1 cellular context compared by ENCODE assay signal in genomic region chr13:19863323-19864017, GRCh38.
TF ChIP-seq lines count a peak whose summit lies in the region.

Gene ZMYM5, minus strand, starts transcription at chr13:19863649. Its CDS starts 11,469 bp downstream, at chr13:19852180.

TF ChIP-seq in HepG2, 621 proteins besides CTCF, POLR2A, EP300 and RAD21 (continued from another document):
- TF ChIP-seq BCL3 (CRISPR knock-in tag; IDR thresholded peaks at IDR 0.05) (no peak), CREBL2 (CRISPR knock-in tag; IDR thresholded peaks at IDR 0.05; ENCODE audit: borderline replicate concordance) (no peak), CEBPB (IDR thresholded peaks at IDR 0.05; ENCODE audit: borderline replicate concordance, low read depth, low read length) (no peak), PHF21A (CRISPR knock-in tag; IDR thresholded peaks at IDR 0.05) (peak; percentile 46; the same call in 1 of the 2 replicates), ZNF652 (CRISPR knock-in tag; IDR thresholded peaks at IDR 0.05; ENCODE audit: borderline replicate concordance, low read depth) (no peak), ZFP36L1 (CRISPR knock-in tag; IDR thresholded peaks at IDR 0.05) (no peak), ZNF737 (CRISPR knock-in tag; IDR thresholded peaks at IDR 0.05; ENCODE audit: borderline replicate concordance) (no peak), AKNA (CRISPR knock-in tag; IDR thresholded peaks at IDR 0.05; ENCODE audit: borderline replicate concordance) (no peak), FIP1L1 (IDR thresholded peaks at IDR 0.05; ENCODE audit: borderline replicate concordance, insufficient read depth, low read depth, low read length) (no peak), ZIK1 (CRISPR knock-in tag; IDR thresholded peaks at IDR 0.05; ENCODE audit: borderline replicate concordance, low read depth) (peak; percentile 59; the same call in 1 of the 2 replicates), SKI (IDR thresholded peaks at IDR 0.05; ENCODE audit: partially characterized antibody) (peak; percentile 35), ZNF20 (CRISPR knock-in tag; IDR thresholded peaks at IDR 0.05) (no peak), RNF2 (conservative IDR thresholded peaks at IDR 0.05; ENCODE audit: low read depth) (peak; percentile 85), ZSCAN21 (CRISPR knock-in tag; IDR thresholded peaks at IDR 0.05; ENCODE audit: borderline replicate concordance) (peak; percentile 37; the same call in 1 of the 2 replicates), ZNF263 (CRISPR knock-in tag; IDR thresholded peaks at IDR 0.05) (no peak), SAFB2 (CRISPR knock-in tag; IDR thresholded peaks at IDR 0.05; ENCODE audit: borderline replicate concordance, low read depth) (no peak; the same call in 1 of the 2 replicates), MAF1 (CRISPR knock-in tag; IDR thresholded peaks at IDR 0.05; ENCODE audit: borderline replicate concordance) (no peak), ZNF10 (CRISPR knock-in tag; IDR thresholded peaks at IDR 0.05; ENCODE audit: borderline replicate concordance, low read depth) (no peak), RFX5 (IDR thresholded peaks at IDR 0.05; ENCODE audit: low read depth, low read length) (no peak), ZNF558 (CRISPR knock-in tag; IDR thresholded peaks at IDR 0.05; ENCODE audit: borderline replicate concordance) (peak; percentile 38; the same call in 1 of the 2 replicates), ZNF280B (CRISPR knock-in tag; IDR thresholded peaks at IDR 0.05; ENCODE audit: borderline replicate concordance) (peak; percentile 71; the same call in 1 of the 2 replicates), RELA (CRISPR knock-in tag; IDR thresholded peaks at IDR 0.05) (no peak), EEA1 (CRISPR knock-in tag; IDR thresholded peaks at IDR 0.05; ENCODE audit: borderline replicate concordance) (no peak), ZNF674 (CRISPR knock-in tag; IDR thresholded peaks at IDR 0.05; ENCODE audit: low read depth) (no peak), MATR3 (CRISPR knock-in tag; IDR thresholded peaks at IDR 0.05) (no peak), ZBTB34 (CRISPR knock-in tag; IDR thresholded peaks at IDR 0.05) (no peak), ZNF549 (CRISPR knock-in tag; IDR thresholded peaks at IDR 0.05) (no peak), RFX3 (CRISPR knock-in tag; IDR thresholded peaks at IDR 0.05) (no peak), BCLAF1 (IDR thresholded peaks at IDR 0.05) (no peak)
